ENCODE assay signal across 9 cellular contexts in the genomic region with DNA sequence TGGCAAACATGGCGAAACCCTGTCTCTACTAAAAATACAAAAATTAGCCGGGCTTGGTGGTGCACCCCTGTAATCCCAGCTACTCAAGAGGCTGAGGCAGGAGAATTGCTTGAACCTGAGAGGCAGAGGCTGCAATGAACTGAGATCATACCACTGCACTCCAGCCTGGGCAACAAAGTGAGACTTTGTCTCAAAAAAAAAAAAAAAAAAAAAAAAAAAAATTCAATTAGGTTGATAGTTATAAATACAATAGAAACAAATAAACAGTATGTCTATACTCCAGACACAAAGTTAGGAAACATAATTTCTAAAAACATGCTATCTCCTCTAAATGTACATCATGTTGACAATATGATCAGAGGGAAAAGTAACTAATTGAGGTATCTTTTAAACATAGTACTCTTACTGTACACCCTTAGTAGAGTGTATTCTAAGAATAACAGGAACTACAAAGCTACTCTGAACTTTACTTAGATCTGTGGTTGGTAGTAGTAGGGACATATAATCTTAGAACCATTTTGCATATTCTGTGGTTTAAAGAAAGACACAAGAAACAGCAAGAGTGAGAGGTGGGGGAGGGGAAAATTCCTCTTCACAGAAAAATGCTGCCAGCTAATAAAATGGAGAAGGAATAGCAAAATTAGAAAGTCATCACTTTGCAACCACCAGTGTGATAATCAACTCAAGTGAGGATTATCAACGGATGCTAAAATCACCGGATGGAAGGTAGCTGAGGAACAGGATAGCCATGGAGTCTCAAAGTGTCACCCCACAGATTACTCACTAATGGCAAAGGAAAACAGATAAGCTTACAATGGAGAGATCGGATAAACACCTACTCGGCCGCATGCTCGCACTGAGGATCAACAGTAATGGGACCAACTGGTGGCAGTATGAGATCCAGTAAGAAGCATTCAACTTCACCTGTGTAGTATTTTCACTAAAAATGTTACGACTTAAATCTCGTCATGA.
DNase-seq lines count a peak whose midpoint lies in the region; ATAC-seq lines count a peak whose summit lies in the region.
"Had no signal": no experiment of that assay in that cellular context is flagged by ENCODE, and none has a peak within 500 bp of the region (broad histone marks: within the 10 kb centered on the region; RNA-seq: fewer than 3 reads in every experiment).

No MANE protein-coding gene starts in this region.

- no peaks in the 10 kb centered on the region for H3K27me3 ChIP-seq in BLaER1 treated with 17β-estradiol and CSF1 and Interleukin-3, amounts not matched to agents 10 nM and 100 nM

- peaks cover 0 to 6% (median 0%) of the 10 kb centered on the region in 11 experiments; a peak in 2 of 22 replicates for H4K20me1 ChIP-seq in BLaER1 treated with 17β-estradiol and CSF1 and Interleukin-3, amounts not matched to agents 10 nM and 100 nM

- H3K9me3 Mint-ChIP-seq in activated naive CD8-positive, alpha-beta T cell (ENCODE audit: low read depth): no peaks in the 10 kb centered on the region

- peaks cover 13% of the 10 kb centered on the region for H3K36me3 Mint-ChIP-seq in activated naive CD8-positive, alpha-beta T cell

- 0 out of 22 replicates have a peak overlapping the region, but pooled peaks of 2 of the 11 experiments have one; percentile 0 to 1 for H3K27ac ChIP-seq in BLaER1 treated with 17β-estradiol and CSF1 and Interleukin-3, amounts not matched to agents 10 nM and 100 nM

- peaks cover 10% of the 10 kb centered on the region for H3K4me1 Mint-ChIP-seq in activated naive CD8-positive, alpha-beta T cell (ENCODE audit: low read depth)

- H3K27ac Mint-ChIP-seq in activated naive CD8-positive, alpha-beta T cell: peak overlapping the region; percentile 51

- H3K4me1 ChIP-seq in BLaER1 treated with 17β-estradiol and CSF1 and Interleukin-3, amounts not matched to agents 10 nM and 100 nM: peaks cover 29 to 74% (median 38%) of the 10 kb centered on the region in 10 experiments

- peak overlapping the region in 3 of 10 experiments; percentile 3 to 28 (median 27); a peak in 2 of 20 replicates for H3K4me3 ChIP-seq in BLaER1 treated with 17β-estradiol and CSF1 and Interleukin-3, amounts not matched to agents 10 nM and 100 nM

- no peak for DNase-seq in kidney tubule cell (ENCODE audit: low spot score)
- DNase-seq in NCI-H1436 treated with DMSO at 0.1 percent for 48 hours (lab: John Stamatoyannopoulos, UW): no peak
- DNase-seq in T1000 (lab: John Stamatoyannopoulos, UW): no peak
- DNase-seq in NCI-H1436 (lab: John Stamatoyannopoulos, UW): no peak
- DNase-seq: amygdala had no signal

- H3K9ac ChIP-seq in BLaER1 treated with 17β-estradiol and CSF1 and Interleukin-3, amounts not matched to agents 10 nM and 100 nM: peak overlapping the region in 1 of 11 experiments; percentile 24; a peak in 2 of 22 replicates

- no peaks in the 10 kb centered on the region for H3K27me3 Mint-ChIP-seq in activated naive CD8-positive, alpha-beta T cell

- no peak overlapping the region for H3K4me3 Mint-ChIP-seq in activated naive CD8-positive, alpha-beta T cell

- ATAC-seq in GM18873 (IDR thresholded peaks at IDR 0.05; ENCODE audit: low FRiP score, unreplicated experiment): peak; percentile 58
- ATAC-seq in HG03378 (IDR thresholded peaks at IDR 0.05; ENCODE audit: unreplicated experiment): peak; percentile 62

- peaks cover 75 to 98% (median 88%) of the 10 kb centered on the region in 11 experiments for H3K36me3 ChIP-seq in BLaER1 treated with 17β-estradiol and CSF1 and Interleukin-3, amounts not matched to agents 10 nM and 100 nM

- peak overlapping the region in 10 of 11 experiments; percentile 18 to 79 (median 60); a peak in 18 of 22 replicates for H3K4me2 ChIP-seq in BLaER1 treated with 17β-estradiol and CSF1 and Interleukin-3, amounts not matched to agents 10 nM and 100 nM

- no peaks in the 10 kb centered on the region for H3K9me3 ChIP-seq in BLaER1 treated with 17β-estradiol and CSF1 and Interleukin-3, amounts not matched to agents 10 nM and 100 nM (replicated peaks in 1 of 11)
